ENCODE assay signal across 26 cellular contexts in the genomic region with DNA sequence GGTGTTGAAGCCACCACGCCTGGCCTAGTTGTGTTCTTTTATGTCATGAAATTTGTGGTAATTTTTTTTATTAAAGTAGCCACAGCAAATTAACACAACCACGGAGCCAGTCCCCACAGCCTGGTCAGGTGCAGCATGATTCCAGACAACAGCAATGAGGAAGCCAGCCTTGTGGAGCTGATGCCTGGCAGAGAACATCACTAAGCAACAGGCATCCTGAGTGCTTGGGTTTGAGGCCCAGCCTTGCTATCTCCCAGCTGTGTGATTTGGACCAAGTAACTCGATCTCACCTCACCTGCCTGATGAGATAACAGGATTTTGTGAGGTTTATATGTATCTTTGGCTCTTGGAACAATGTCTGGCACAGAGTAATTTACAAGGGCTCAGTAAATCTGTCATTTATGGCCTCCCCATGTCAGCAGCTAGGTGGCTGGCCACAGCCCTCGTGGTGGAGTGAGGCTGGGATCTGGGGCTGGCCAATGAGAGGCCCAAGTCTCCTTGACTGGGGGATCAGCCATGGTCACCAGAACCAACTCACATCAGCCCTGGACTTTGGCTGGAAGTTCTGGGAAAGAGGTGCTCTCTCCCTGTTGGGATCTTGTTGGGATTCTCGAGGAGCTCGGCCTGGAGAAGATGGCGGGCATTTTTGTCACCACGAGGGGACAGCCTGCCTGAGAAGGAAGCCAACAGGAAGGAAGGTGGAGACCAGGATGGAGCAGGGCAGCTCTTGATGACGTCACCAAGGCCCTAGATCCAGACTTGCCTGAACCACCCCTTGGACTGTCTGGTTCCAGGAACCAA. TPM values are rescaled to one million over a fixed set of nuclear protein-coding genes. Genes with fewer than 3 reads are reported as not detected.
DNase-seq lines count a peak whose midpoint lies in the region; ATAC-seq, FAIRE-seq and TF ChIP-seq lines count a peak whose summit lies in the region.
"Had no signal": no experiment of that assay in that cellular context is flagged by ENCODE, and none has a peak within 500 bp of the region (broad histone marks: within the 10 kb centered on the region; RNA-seq: fewer than 3 reads in every experiment).

No MANE protein-coding gene starts in this region.

- TF ChIP-seq RAD21 in A549 (conservative IDR thresholded peaks at IDR 0.05 in 1 of 2, IDR thresholded peaks at IDR 0.05 in 1 of 2) = no peak

- H3K27me3 ChIP-seq in GM23338 (ENCODE audit: insufficient read depth) (no peaks in the 10 kb centered on the region), Panc1 (ENCODE audit: control insufficient read depth, insufficient read depth, low read length) (no peaks in the 10 kb centered on the region), adrenal gland (no peaks in the 10 kb centered on the region)

- TF ChIP-seq EP300 in A549 (IDR thresholded peaks at IDR 0.05) = no peak

- H4K20me1 ChIP-seq in GM23338 (replicated peaks; ENCODE audit: insufficient read depth) = no peaks in the 10 kb centered on the region

- no peak overlapping the region for H3K27ac Mint-ChIP-seq in GM23338
- no peak overlapping the region for H3K27ac Mint-ChIP-seq in activated T-cell treated with anti-CD3 and anti-CD28 coated beads, Interleukin-2, amount 50 U/mL, for 72 hours
- H3K27ac Mint-ChIP-seq: activated naive CD4-positive, alpha-beta T cell treated with anti-CD3 and anti-CD28 coated beads, Interleukin-2, amount 10 ng/mL, durations not matched to agents 7 days and 5 days had no signal

- POLR2A ChIA-PET in A549 (lab: Yijun Ruan, JAX) = no interaction called here
- POLR2A ChIA-PET in Panc1 (lab: Charles Lee) = no interaction called here

- no peaks in the 10 kb centered on the region for H3K9me2 ChIP-seq in GM23338 (ENCODE audit: insufficient read depth)

- H3K4me3 ChIP-seq in A549 = no peak overlapping the region
- no peak overlapping the region for H3K4me3 ChIP-seq in GM23338
- H3K4me3 ChIP-seq in Panc1 (ENCODE audit: low read depth in 2 of 2, low read length in 2 of 2) = no peak overlapping the region
- no peak overlapping the region for H3K4me3 ChIP-seq in adrenal gland
- H3K4me3 ChIP-seq: GM12878, lung had no signal

- intact Hi-C loops in Panc1 (cut with micrococcal nuclease; ENCODE audit: unreplicated experiment) (no loop called here), left colon (cut with DNase I, micrococcal nuclease) (no loop called here), adrenal gland (cut with DNase I) (no loop called here)

- DNase-seq in A549 (ENCODE audit: low read depth in 1 of 2, low spot score in 1 of 2) (no peak), GM23338 (ENCODE audit: low spot score) (no peak), Panc1 (ENCODE audit: low read depth, low spot score) (no peak), left colon (peak in 1 of 2 donors; percentile 55), RPMI8226 (no peak), adrenal gland (no peak), LoVo (ENCODE audit: low spot score) (no peak)
- no peak for DNase-seq in activated T-cell treated with anti-CD3 and anti-CD28 coated beads, Interleukin-2, amount 50 U/mL, for 72 hours
- DNase-seq: activated naive CD4-positive, alpha-beta T cell treated with anti-CD3 and anti-CD28 coated beads, Interleukin-2, amount 10 ng/mL, durations not matched to agents 7 days and 5 days; activated T-cell treated with anti-CD3 and anti-CD28 coated beads, Interleukin-2, amount 50 U/mL, for 4 hours; aorta; CD8-positive, alpha-beta memory T cell; DMS79; KG1; NCI-H1105; NCI-H748 treated with DMSO at 0.1 percent for 48 hours; stimulated activated CD8-positive, alpha-beta memory T cell treated with anti-CD3 and anti-CD28 coated beads, Interleukin-4, amount 100 ng/mL, for 48 hours; substantia nigra had no signal

- H3K9me3 ChIP-seq in A549 (no peaks in the 10 kb centered on the region), Panc1 (ENCODE audit: control insufficient read depth, insufficient read depth, low read depth, low read length) (no peaks in the 10 kb centered on the region), adrenal gland (replicated peaks in 1 of 3) (no peaks in the 10 kb centered on the region)

- 94% methylated on average over 9 of the region's 9 CpGs for WGBS in A549 (ENCODE audit: missing lambda C conversion rate)
- 76 to 89% (median 84%) methylated on average over 8 to 9 of the region's 9 CpGs for WGBS in adrenal gland, 4 donors

- no peak for TF ChIP-seq CTCF in A549 (IDR thresholded peaks at IDR 0.05)
- TF ChIP-seq CTCF in GM23338 (conservative IDR thresholded peaks at IDR 0.05; ENCODE audit: low read depth in 2 of 2) = no peak
- TF ChIP-seq CTCF in Panc1 (IDR thresholded peaks at IDR 0.05) = no peak
- no peak for TF ChIP-seq CTCF in adrenal gland (IDR thresholded peaks at IDR 0.05)

- no peaks in the 10 kb centered on the region for H3F3A ChIP-seq in GM23338 (replicated peaks; ENCODE audit: low read depth)

- no peak overlapping the region for H3K4me2 ChIP-seq in A549
- H3K4me2 ChIP-seq in GM23338 = no peak overlapping the region

- H3K79me2 ChIP-seq in GM23338 (replicated peaks; ENCODE audit: insufficient read depth) = no peaks in the 10 kb centered on the region

- H3K36me3 ChIP-seq in GM23338 (ENCODE audit: insufficient read depth) = no peaks in the 10 kb centered on the region
- no peaks in the 10 kb centered on the region for H3K36me3 ChIP-seq in Panc1 (ENCODE audit: control insufficient read depth, insufficient read depth, low read length)
- H3K36me3 ChIP-seq in adrenal gland (replicated peaks in 1 of 2) = no peaks in the 10 kb centered on the region

- H3K36me3 Mint-ChIP-seq in GM23338 (ENCODE audit: low read depth) = no peaks in the 10 kb centered on the region
- peaks cover 0 to 2% of the 10 kb centered on the region in 2 donors for H3K36me3 Mint-ChIP-seq in activated T-cell treated with anti-CD3 and anti-CD28 coated beads, Interleukin-2, amount 50 U/mL, for 72 hours (ENCODE audit: insufficient read depth in 2 of 2)
- H3K36me3 Mint-ChIP-seq: activated naive CD4-positive, alpha-beta T cell treated with anti-CD3 and anti-CD28 coated beads, Interleukin-2, amount 10 ng/mL, durations not matched to agents 7 days and 5 days; CD8-positive, alpha-beta memory T cell had no signal

- H3K4me3 Mint-ChIP-seq in GM23338 = no peak overlapping the region
- no peak overlapping the region for H3K4me3 Mint-ChIP-seq in activated T-cell treated with anti-CD3 and anti-CD28 coated beads, Interleukin-2, amount 50 U/mL, for 72 hours
- H3K4me3 Mint-ChIP-seq: activated naive CD4-positive, alpha-beta T cell treated with anti-CD3 and anti-CD28 coated beads, Interleukin-2, amount 10 ng/mL, durations not matched to agents 7 days and 5 days; activated T-cell treated with anti-CD3 and anti-CD28 coated beads, Interleukin-2, amount 50 U/mL, for 4 hours; CD8-positive, alpha-beta memory T cell; central memory CD8-positive, alpha-beta T cell had no signal

- H3K27ac ChIP-seq in A549 (peak overlapping the region; percentile 92 to 98), GM23338 (ENCODE audit: low read depth) (no peak overlapping the region), Panc1 (ENCODE audit: low read length) (peak overlapping the region; percentile 48; the same call in 1 of the 2 replicates), adrenal gland (no peak overlapping the region)

- no peak for TF ChIP-seq POLR2A in A549 (IDR thresholded peaks at IDR 0.05; ENCODE audit: low read length)
- TF ChIP-seq POLR2A in adrenal gland (IDR thresholded peaks at IDR 0.05) = no peak

- CTCF ChIA-PET in A549 (lab: Yijun Ruan, JAX) (interaction anchor here (1.0 to 1.7 kb wide), 5 partner anchors 10 to 23 kb away, joined by 4 to 6 read pairs (median 5); partner anchors contain the start of gene FLNB), Panc1 (lab: Charles Lee) (interaction anchor here (1.3 kb wide), 1 partner anchor 19 kb away, joined by 7 read pairs; no protein-coding TSS in a partner anchor)

- H3K4me1 Mint-ChIP-seq in GM23338 = peaks cover 9% of the 10 kb centered on the region; the same call in 2 of the 3 replicates
- H3K4me1 Mint-ChIP-seq in activated T-cell treated with anti-CD3 and anti-CD28 coated beads, Interleukin-2, amount 50 U/mL, for 72 hours (ENCODE audit: low read depth) = peaks cover 25% of the 10 kb centered on the region

- no peak for ATAC-seq in A549
- ATAC-seq in GM23338 = no peak
- ATAC-seq in Panc1 = no peak
- peak; percentile 49 for ATAC-seq in left colon
- ATAC-seq in activated T-cell treated with anti-CD3 and anti-CD28 coated beads, Interleukin-2, amount 50 U/mL, for 72 hours (replicated peaks in 1 of 2) = no peak
- ATAC-seq: activated T-cell treated with anti-CD3 and anti-CD28 coated beads, Interleukin-2, amount 50 U/mL, for 4 hours; esophagus mucosa; GM12878; right cardiac atrium; SK-N-SH treated with all-trans-retinoic acid at 6 μM for 48 hours had no signal

- H3K4me1 ChIP-seq in A549 (peaks cover 67% of the 10 kb centered on the region), GM23338 (ENCODE audit: insufficient read depth) (no peaks in the 10 kb centered on the region), Panc1 (ENCODE audit: control insufficient read depth, insufficient read depth, low read length) (peaks cover 12% of the 10 kb centered on the region), adrenal gland (replicated peaks in 1 of 2) (peaks cover 0 to 13% of the 10 kb centered on the region in 2 donors)

- 0 out of 2 replicates have a peak overlapping the region, but pooled peaks have one; percentile 18 for H2AFZ ChIP-seq in GM23338

- in situ Hi-C loops in Panc1 (cut with HindIII; ENCODE audit: low pct_unique_long_range_greater_than_20kb, low sequenced_read_pairs) = no loop called here

- BruUV-seq in Panc1 (replicated peaks; lab: Mats Ljungman, UMichigan) = no TSS peak

- no peaks in the 10 kb centered on the region for H3K27me3 Mint-ChIP-seq in GM23338 (ENCODE audit: insufficient read depth, low read depth, poor library complexity)
- H3K27me3 Mint-ChIP-seq in activated T-cell treated with anti-CD3 and anti-CD28 coated beads, Interleukin-2, amount 50 U/mL, for 72 hours (ENCODE audit: low read depth) = no peaks in the 10 kb centered on the region
- H3K27me3 Mint-ChIP-seq: activated naive CD4-positive, alpha-beta T cell treated with anti-CD3 and anti-CD28 coated beads, Interleukin-2, amount 10 ng/mL, durations not matched to agents 7 days and 5 days; CD8-positive, alpha-beta memory T cell; central memory CD8-positive, alpha-beta T cell had no signal

- H3K9me3 Mint-ChIP-seq in GM23338 = peaks cover 3% of the 10 kb centered on the region; the same call in 1 of the 3 replicates
- H3K9me3 Mint-ChIP-seq in activated T-cell treated with anti-CD3 and anti-CD28 coated beads, Interleukin-2, amount 50 U/mL, for 72 hours = no peaks in the 10 kb centered on the region
- H3K9me3 Mint-ChIP-seq: activated naive CD4-positive, alpha-beta T cell treated with anti-CD3 and anti-CD28 coated beads, Interleukin-2, amount 10 ng/mL, durations not matched to agents 7 days and 5 days; activated T-cell treated with anti-CD3 and anti-CD28 coated beads, Interleukin-2, amount 50 U/mL, for 4 hours; CD8-positive, alpha-beta memory T cell; central memory CD8-positive, alpha-beta T cell had no signal

- FAIRE-seq in A549 (lab: Jason Lieb, UNC) = no peak
- FAIRE-seq: frontal cortex, GM12878, H1 had no signal

RNA-seq across cellular contexts. Expression of gene FLNB, which starts 22.8 kb away (rescaled TPM):
- polyA plus RNA-seq in A549 (2011; rRNA removed) (387 and 439 TPM in 2 replicates), A549 (2017; fragmentation: RNase III; extraction: RNeasy Plus Mini Kit Qiagen cat#74134 plus additional on column Dnase treatment) (235 to 282 TPM (median 257 TPM) in 3 replicates), GM23338 (2016; fragmentation: Nextera tagmentation; extraction: Ambion mirVana) (36.5 and 39.7 TPM in 2 replicates), adrenal gland (100 to 1,000 TPM in 2 of 3 donors, 10 to 100 TPM in 1; 94.9 to 174 (median 138) TPM)
- 153 and 161 TPM in 2 replicates for polyA plus RNA-seq in A549 (2012; cell fraction: cytosol; rRNA removed)
- polyA plus RNA-seq in A549 (2012; cell fraction: nucleus; rRNA removed) = 1,973 and 2,223 TPM in 2 replicates
- 1,159 and 1,213 TPM in 2 replicates for polyA minus RNA-seq in A549 (2011; rRNA and poly(A)+ RNA removed)
- total RNA-seq in GM23338 (2014; rRNA removed; shearing (Covaris generic)) = 155 and 179 TPM in 2 replicates
- total RNA-seq in Panc1 (2021; ENCODE audit: unreplicated experiment) (309 TPM), left colon (100 to 1,000 TPM; 410 to 585 TPM), adrenal gland (100 to 1,000 TPM in 6 of 8 donors, 10 to 100 TPM in 2; 84.6 to 278 (median 120) TPM)
- polyA plus RNA-seq in Panc1 (2012; ENCODE audit: insufficient read length) = 366 TPM
- 10 to 100 TPM; 46.1 to 56.7 TPM for total RNA-seq in activated T-cell treated with anti-CD3 and anti-CD28 coated beads, Interleukin-2, amount 50 U/mL, for 72 hours

Comparison
In these comparisons a context has a peak if more than half of its experiments do, and no peak if none do; other contexts are left out.
1. H3K27ac ChIP-seq: peak in A549 (2 of 2) and Panc1 (single experiment); none in GM23338 (single experiment) and adrenal gland (0 of 5).